In genomic region chr2:109545828-109546713, GRCh38 we compare ENCODE assay signal across 8 cellular contexts.
DNase-seq lines count a peak whose midpoint lies in the region; ATAC-seq and TF ChIP-seq lines count a peak whose summit lies in the region.

No MANE protein-coding gene starts in this region.

- no peaks in the 10 kb centered on the region for H3K4me1 ChIP-seq in KMS-11 (ENCODE audit: low read depth, poor library complexity, severe bottlenecking)

- H3K4me2 ChIP-seq in KMS-11 = no peak overlapping the region

- no peaks in the 10 kb centered on the region for H3K79me2 ChIP-seq in KMS-11 (ENCODE audit: insufficient read depth, low read depth)

- ATAC-seq in GM21381 (IDR thresholded peaks at IDR 0.05; ENCODE audit: unreplicated experiment) = peak; percentile 58
- ATAC-seq in HG02571 (IDR thresholded peaks at IDR 0.05; ENCODE audit: unreplicated experiment) = no peak

- no peak overlapping the region for H2AFZ ChIP-seq in KMS-11 (ENCODE audit: low read depth)

- H3K27ac ChIP-seq in KMS-11 = no peak overlapping the region

- peak; percentile 85 for TF ChIP-seq CTCF in KMS-11 (conservative IDR thresholded peaks at IDR 0.05; ENCODE audit: low read depth, low read length)

- no peaks in the 10 kb centered on the region for H3K36me3 ChIP-seq in KMS-11 (ENCODE audit: insufficient read depth)

- no peaks in the 10 kb centered on the region for H4K20me1 ChIP-seq in KMS-11 (ENCODE audit: insufficient read depth)

- DNase-seq in COLO668 (lab: John Stamatoyannopoulos, UW; ENCODE audit: unreplicated experiment) (peak; percentile 46), SKM-1 treated with dmso at 0.1 percent for 144 hours (lab: John Stamatoyannopoulos, UW; ENCODE audit: unreplicated experiment) (peak; percentile 53), cardiac septum (ENCODE audit: low spot score) (peak; percentile 78), renal cortical epithelial cell (ENCODE audit: low read depth) (peak; percentile 46)
- DNase-seq in activated naive CD8-positive, alpha-beta T cell treated with anti-CD3 and anti-CD28 coated beads, Interleukin-2, amount 50 U/mL, for 16 hours (ENCODE audit: low read depth, low spot score) = peak; percentile 14

- no peak overlapping the region for H3K4me3 ChIP-seq in KMS-11 (IDR thresholded peaks at IDR 0.05; ENCODE audit: insufficient read depth, low read depth, low read length)

- intact Hi-C loops in cardiac septum (cut with DNase I) = loop anchor here (1.0 to 5.0 kb wide), 2 partner anchors 66 to 167 kb away; partner anchors contain the start of genes SEPTIN10 and SOWAHC

- H3K27me3 ChIP-seq in KMS-11 (ENCODE audit: insufficient read depth, low read depth) = no peaks in the 10 kb centered on the region

- no peak overlapping the region for H3K9ac ChIP-seq in KMS-11

Comparison
In these comparisons a context has a peak if more than half of its experiments do, and no peak if none do; other contexts are left out.
1. DNase-seq: peak in every context shown above with its lines; median percentile 78 in cardiac septum; 53 in SKM-1 treated with dmso at 0.1 percent for 144 hours; 46 in COLO668; 46 in renal cortical epithelial cell; 14 in activated naive CD8-positive, alpha-beta T cell treated with anti-CD3 and anti-CD28 coated beads, Interleukin-2, amount 50 U/mL, for 16 hours.